8 cellular contexts compared by ENCODE assay signal in genomic region chr10:30784521-30784895, GRCh38.
DNase-seq lines count a peak whose midpoint lies in the region; ATAC-seq and TF ChIP-seq lines count a peak whose summit lies in the region.

No MANE protein-coding gene starts in this region.

- no peaks in the 10 kb centered on the region for H4K20me1 ChIP-seq in OCI-LY7 (ENCODE audit: insufficient read depth, low read length)

- no peaks in the 10 kb centered on the region for H3K36me3 Mint-ChIP-seq in activated CD4-positive, alpha-beta memory T cell treated with anti-CD3 and anti-CD28 coated beads for 36 hours

- H2AFZ ChIP-seq in OCI-LY7 (ENCODE audit: low read length) = no peak overlapping the region

- POLR2A ChIA-PET in activated CD4-positive, alpha-beta memory T cell treated with anti-CD3 and anti-CD28 coated beads for 36 hours (lab: Charles Lee) = interaction anchor here (0.9 kb wide), 1 partner anchor 247 kb away, joined by 5 read pairs; the partner anchor contains the start of gene ZNF438
- POLR2A ChIA-PET in OCI-LY7 (lab: Charles Lee) = no interaction called here

- CTCF ChIA-PET in activated CD4-positive, alpha-beta memory T cell treated with anti-CD3 and anti-CD28 coated beads for 36 hours (lab: Charles Lee) = interaction anchor here (0.6 to 4.3 kb wide), 26 partner anchors 10 to 1025 kb away, joined by 3 to 27 read pairs (median 4); partner anchors contain the start of gene ZNF438
- CTCF ChIA-PET in OCI-LY7 (lab: Charles Lee; ENCODE audit: unreplicated experiment) = no interaction called here

- ATAC-seq in psoas muscle (peak in 1 of 4 donors; percentile 24), GM21619 (IDR thresholded peaks at IDR 0.05; ENCODE audit: unreplicated experiment) (no peak)

- no peaks in the 10 kb centered on the region for H3K9me3 Mint-ChIP-seq in activated CD4-positive, alpha-beta memory T cell treated with anti-CD3 and anti-CD28 coated beads for 36 hours

- H3K27ac Mint-ChIP-seq in activated CD4-positive, alpha-beta memory T cell treated with anti-CD3 and anti-CD28 coated beads for 36 hours = no peak overlapping the region

- TF ChIP-seq CTCF in cardiac muscle cell (IDR thresholded peaks at IDR 0.05; ENCODE audit: low read depth, low read length) = no peak
- no peak for TF ChIP-seq CTCF in psoas muscle (IDR thresholded peaks at IDR 0.05)
- no peak for TF ChIP-seq CTCF in OCI-LY7 (conservative IDR thresholded peaks at IDR 0.05; ENCODE audit: low read length)

- H3K4me3 ChIP-seq in cardiac muscle cell = peak overlapping the region; percentile 75
- H3K4me3 ChIP-seq in psoas muscle = peak overlapping the region; percentile 91
- no peak overlapping the region for H3K4me3 ChIP-seq in OCI-LY7 (ENCODE audit: low read depth, low read length, poor library complexity, severe bottlenecking)

- H3K4me3 Mint-ChIP-seq in activated CD4-positive, alpha-beta memory T cell treated with anti-CD3 and anti-CD28 coated beads for 36 hours = peak overlapping the region; percentile 62

- H3K27me3 ChIP-seq in cardiac muscle cell (no peaks in the 10 kb centered on the region), psoas muscle (ENCODE audit: insufficient read depth in 3 of 3, low read length in 2 of 3) (no peaks in the 10 kb centered on the region)

- H3K9me3 ChIP-seq in cardiac muscle cell (ENCODE audit: low read depth) (no peaks in the 10 kb centered on the region), psoas muscle (no peaks in the 10 kb centered on the region), OCI-LY7 (ENCODE audit: low read length) (no peaks in the 10 kb centered on the region)

- H3K4me2 ChIP-seq in OCI-LY7 (ENCODE audit: low read length) = no peak overlapping the region

- H3K27me3 Mint-ChIP-seq in activated CD4-positive, alpha-beta memory T cell treated with anti-CD3 and anti-CD28 coated beads for 36 hours = no peaks in the 10 kb centered on the region

- DNase-seq in NCI-H146 treated with DMSO at 0.1 percent for 48 hours (lab: John Stamatoyannopoulos, UW; ENCODE audit: unreplicated experiment) (peak; percentile 10), NCI-H146 (lab: John Stamatoyannopoulos, UW) (no peak), cardiac muscle cell (ENCODE audit: low read depth in 1 of 2, low spot score in 1 of 2) (peak in 1 of 2 donors; percentile 82), psoas muscle (no peak), OCI-LY7 (ENCODE audit: low spot score) (no peak)
- DNase-seq in activated CD4-positive, alpha-beta memory T cell treated with anti-CD3 and anti-CD28 coated beads for 36 hours = no peak
- no peak for DNase-seq in NK-92 treated with Interleukin-12 subunit alpha and Interleukin-12 subunit beta, amount 100 ng/mL, for 24 hours (lab: John Stamatoyannopoulos, UW)

- no peaks in the 10 kb centered on the region for H3K9me2 ChIP-seq in OCI-LY7 (ENCODE audit: insufficient read depth, low read length)

- no peaks in the 10 kb centered on the region for H3K79me2 ChIP-seq in OCI-LY7 (ENCODE audit: insufficient read depth, low read depth, low read length)

- BruUV-seq in OCI-LY7 (replicated peaks; lab: Mats Ljungman, UMichigan) = no TSS peak

- intact Hi-C loops in activated CD4-positive, alpha-beta memory T cell treated with anti-CD3 and anti-CD28 coated beads for 36 hours (cut with micrococcal nuclease) = loop anchor here (1.0 to 2.0 kb wide), 4 partner anchors 58 to 1024 kb away; no protein-coding TSS in a partner anchor
- intact Hi-C loops in psoas muscle (cut with DNase I) (loop anchor here (1.0 to 10.0 kb wide), 8 partner anchors 247 to 1020 kb away; partner anchors contain the start of genes ZEB1 (in 2 of the 2) and ZNF438 (in 2 of the 2)), OCI-LY7 (cut with micrococcal nuclease; ENCODE audit: unreplicated experiment) (loop anchor here (5.0 to 10.0 kb wide), 2 partner anchors 97 to 1020 kb away; no protein-coding TSS in a partner anchor)

- H3K4me1 ChIP-seq in cardiac muscle cell (ENCODE audit: low read depth) = peaks cover 15% of the 10 kb centered on the region
- H3K4me1 ChIP-seq in psoas muscle = peaks cover 20% of the 10 kb centered on the region
- H3K4me1 ChIP-seq in OCI-LY7 (ENCODE audit: insufficient read depth, low read length, poor library complexity, severe bottlenecking) = no peaks in the 10 kb centered on the region

- H3K4me1 Mint-ChIP-seq in activated CD4-positive, alpha-beta memory T cell treated with anti-CD3 and anti-CD28 coated beads for 36 hours (ENCODE audit: low read depth) = peaks cover 18% of the 10 kb centered on the region

- H3K27ac ChIP-seq in cardiac muscle cell (peak overlapping the region; percentile 77), psoas muscle (peak overlapping the region; percentile 92), OCI-LY7 (ENCODE audit: low read depth, low read length, poor library complexity, severe bottlenecking) (no peak overlapping the region)

- 0 to 2% (median 1%) methylated on average over 5 of the region's 5 CpGs for WGBS in psoas muscle, 3 donors

- no peaks in the 10 kb centered on the region for H3K36me3 ChIP-seq in cardiac muscle cell
- H3K36me3 ChIP-seq in psoas muscle (ENCODE audit: insufficient read depth in 1 of 2, low read depth in 1 of 2) = no peaks in the 10 kb centered on the region
- no peaks in the 10 kb centered on the region for H3K36me3 ChIP-seq in OCI-LY7 (ENCODE audit: insufficient read depth, low read length)
